In genomic region chr18:80056095-80056494, GRCh38 we compare ENCODE assay signal across 28 cellular contexts.
"Had no signal": no experiment of that assay in that cellular context is flagged by ENCODE, and none has a peak within 500 bp of the region (broad histone marks: within the 10 kb centered on the region; RNA-seq: fewer than 3 reads in every experiment).

No MANE protein-coding gene starts in this region.

- H3K4me3 ChIP-seq: MG63, SJCRH30, SK-N-MC had no signal

- H3K36me3 ChIP-seq: brain microvascular endothelial cell, SJCRH30 had no signal

- H3K27ac ChIP-seq: brain microvascular endothelial cell, SJCRH30, SK-N-MC, WERI-Rb-1 had no signal

- ATAC-seq: activated CD8-positive, alpha-beta T cell treated with anti-CD3 and anti-CD28 coated beads for 36 hours; activated T-cell treated with anti-CD3 and anti-CD28 coated beads, Interleukin-2, amount 50 U/mL, for 72 hours; activated T-helper 17 cell treated with anti-CD3 and anti-CD28 coated beads, Interleukin-2, amount 50 U/mL, for 72 hours; Panc1 had no signal

- H3K27me3 ChIP-seq: brain microvascular endothelial cell, MG63, SJCRH30 had no signal

- H3K4me1 ChIP-seq: SJCRH30 had no signal

- DNase-seq: activated CD4-positive, alpha-beta T cell treated with anti-CD3 and anti-CD28 coated beads, Interleukin-2, amount 10 ng/mL, durations not matched to agents 24 days and 14 days; activated CD4-positive, alpha-beta T cell treated with anti-CD3 and anti-CD28 coated beads, Interleukin-2, amount 50 U/mL, for 4 hours; activated CD8-positive, alpha-beta T cell treated with anti-CD3 and anti-CD28 coated beads for 36 hours; activated effector memory CD4-positive, alpha-beta T cell treated with anti-CD3 and anti-CD28 coated beads, Interleukin-2, amount 50 U/mL, for 16 hours; activated naive CD4-positive, alpha-beta T cell; activated naive CD4-positive, alpha-beta T cell treated with anti-CD3 and anti-CD28 coated beads, Interleukin-2, amount 50 U/mL, for 16 hours; activated naive CD8-positive, alpha-beta T cell treated with anti-CD3 and anti-CD28 coated beads for 36 hours; activated T-cell treated with anti-CD3 and anti-CD28 coated beads, Interleukin-2, amount 50 U/mL, for 1 hour; activated T-cell treated with anti-CD3 and anti-CD28 coated beads, Interleukin-2, amount 50 U/mL, for 72 hours; amniotic stem cell; aorta; brain microvascular endothelial cell; central memory CD4-positive, alpha-beta T cell; MG63; NCI-H1105; NCI-H1417 treated with DMSO at 0.1 percent for 48 hours; NCI-H187 treated with DMSO at 0.1 percent for 48 hours; NCI-H2081; NCI-H226; NCI-H446 treated with DMSO at 0.1 percent for 48 hours; NCI-H524 treated with DMSO at 0.1 percent for 48 hours; SHP77; SJCRH30; T1000; WERI-Rb-1 had no signal
